Comparison of ENCODE assay signal across 9 cellular contexts in the genomic region with DNA sequence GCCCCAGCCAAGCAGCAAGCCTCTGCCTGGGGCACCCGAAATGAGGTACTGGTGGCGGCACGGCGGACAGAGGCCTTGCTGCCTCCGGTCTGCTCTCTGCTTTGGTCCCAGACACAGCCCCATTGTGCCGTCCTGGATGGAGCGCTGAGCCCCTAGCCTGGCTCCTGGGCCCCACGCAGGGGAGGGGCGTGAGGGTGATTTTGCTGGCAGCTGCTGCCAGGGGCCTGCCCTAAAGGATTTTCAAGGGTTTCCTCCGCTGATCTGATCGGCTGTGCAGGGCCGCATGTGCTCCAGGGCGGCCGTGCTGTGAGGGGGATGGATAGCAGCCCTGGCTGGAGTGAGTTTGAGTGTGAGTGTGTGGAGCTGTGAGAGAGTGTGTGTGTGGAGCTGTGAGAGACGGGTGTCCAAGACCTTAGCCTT. TPM values are rescaled to one million over a fixed set of nuclear protein-coding genes. Genes with fewer than 3 reads are reported as not detected.
DNase-seq lines count a peak whose midpoint lies in the region; ATAC-seq, FAIRE-seq and TF ChIP-seq lines count a peak whose summit lies in the region.
"Had no signal": no experiment of that assay in that cellular context is flagged by ENCODE, and none has a peak within 500 bp of the region (broad histone marks: within the 10 kb centered on the region; RNA-seq: fewer than 3 reads in every experiment).

No MANE protein-coding gene starts in this region.

- CTCF ChIA-PET in H1 (lab: Charles Lee; ENCODE audit: partially characterized antibody) = interaction anchor here (0.8 to 1.9 kb wide), 3 partner anchors 11 to 35 kb away, joined by 3 to 6 read pairs (median 3); a partner anchor contains a TSS
- CTCF ChIA-PET in naive thymus-derived CD4-positive, alpha-beta T cell (lab: Charles Lee) = no interaction called here

- peak overlapping the region; percentile 85 for H4K91ac ChIP-seq in H1 (replicated peaks; ENCODE audit: insufficient read length, low read length)

- peaks cover 0 to 6% of the 10 kb centered on the region in 2 experiments for H4K20me1 ChIP-seq in H1 (replicated peaks in 1 of 2; ENCODE audit: control insufficient read depth in 1 of 2, insufficient read depth in 2 of 2, low read length in 2 of 2)

- no peak overlapping the region for H3K56ac ChIP-seq in H1 (replicated peaks; ENCODE audit: insufficient read length, low read depth, low read length)

- H2AFZ ChIP-seq in H1 (ENCODE audit: low read length) = no peak overlapping the region

- WGBS in H1 (ENCODE audit: extremely low coverage in 1 of 2, insufficient coverage in 1 of 2, insufficient read length in 1 of 2, insufficient replicate concordance in 2 of 2, low coverage in 1 of 2, low lambda C conversion rate in 2 of 2, missing lambda C conversion rate in 1 of 2), 2 experiments = 75% methylated on average over 14 of the region's 15 CpGs; no CpG with 5 or more reads in 1 of the 2 experiments

- peak overlapping the region in 2 of 4 experiments; percentile 21 to 45; a peak in 3 of 7 replicates for H3K9ac ChIP-seq in H1 (replicated peaks in 1 of 4; ENCODE audit: extremely low read depth in 1 of 4, low read depth in 3 of 4, low read length in 3 of 4)

- H3K4me3 ChIP-seq in H1 (ENCODE audit: extremely low read depth in 1 of 4, insufficient read depth in 2 of 4, low read depth in 3 of 4, low read length in 4 of 4) = peak overlapping the region in 3 of 4 experiments; percentile 30 to 51 (median 32); a peak in 2 of 8 replicates
- no peak overlapping the region for H3K4me3 ChIP-seq in naive thymus-derived CD4-positive, alpha-beta T cell (ENCODE audit: low read length)

- peaks cover 0 to 5% (median 4%) of the 10 kb centered on the region in 7 donors for H3K4me1 Mint-ChIP-seq in naive thymus-derived CD4-positive, alpha-beta T cell

- no peak for ATAC-seq in naive thymus-derived CD4-positive, alpha-beta T cell

- H3K27me3 ChIP-seq in H1 (replicated peaks in 1 of 4; ENCODE audit: control insufficient read depth in 3 of 4, extremely low read depth in 1 of 4, insufficient read depth in 3 of 4, low read length in 3 of 4) = no peaks in the 10 kb centered on the region
- no peaks in the 10 kb centered on the region for H3K27me3 ChIP-seq in naive thymus-derived CD4-positive, alpha-beta T cell (ENCODE audit: control insufficient read depth in 2 of 2, insufficient read depth in 2 of 2, low read length in 2 of 2)

- no peak overlapping the region for H3K27ac ChIP-seq in H1 (ENCODE audit: low read depth, low read length)
- H3K27ac ChIP-seq in naive thymus-derived CD4-positive, alpha-beta T cell (ENCODE audit: low read depth, low read length) = no peak overlapping the region

- TF ChIP-seq POLR2A in H1 (IDR thresholded peaks at IDR 0.05; ENCODE audit: control extremely low read depth in 1 of 2, low read depth in 2 of 2, low read length in 2 of 2) = no peak

- H4K8ac ChIP-seq in H1 (ENCODE audit: extremely low read depth, insufficient read depth, low read length) = peak overlapping the region; percentile 28; the same call in 1 of the 2 replicates

- no peaks in the 10 kb centered on the region for H3K27me3 Mint-ChIP-seq in naive thymus-derived CD4-positive, alpha-beta T cell

- peak; percentile 57 for DNase-seq in Ammon's horn (ENCODE audit: low spot score)
- DNase-seq in NCI-H2227 (lab: John Stamatoyannopoulos, UW; ENCODE audit: unreplicated experiment) = peak; percentile 67
- no peak for DNase-seq in H1 (ENCODE audit: low read depth in 1 of 2, low spot score in 2 of 2)
- DNase-seq in naive thymus-derived CD4-positive, alpha-beta T cell = no peak
- no peak for DNase-seq in A172 (ENCODE audit: low spot score)
- DNase-seq in OCI-M1 (lab: John Stamatoyannopoulos, UW) = no peak
- no peak for DNase-seq in NCI-H748 (lab: John Stamatoyannopoulos, UW; ENCODE audit: unreplicated experiment)
- DNase-seq in cerebellar cortex (ENCODE audit: low spot score) = no peak

- H3K4ac ChIP-seq in H1 (replicated peaks; ENCODE audit: insufficient read length, low read depth, low read length) = no peak overlapping the region

- no peaks in the 10 kb centered on the region for H3K79me1 ChIP-seq in H1 (ENCODE audit: low read depth, low read length)

- no peak overlapping the region for H2BK20ac ChIP-seq in H1 (ENCODE audit: low read length)

- no peak overlapping the region for H4K5ac ChIP-seq in H1 (ENCODE audit: insufficient read length, low read depth, low read length)

- H3K36me3 Mint-ChIP-seq in naive thymus-derived CD4-positive, alpha-beta T cell = no peaks in the 10 kb centered on the region

- no peak overlapping the region for H3K18ac ChIP-seq in H1 (ENCODE audit: extremely low read depth, low read length)

- H3K4me2 ChIP-seq in H1 (ENCODE audit: insufficient read depth in 1 of 2, low read depth in 2 of 2, low read length in 2 of 2) = peak overlapping the region; percentile 38 to 75; a peak in 2 of 4 replicates

- H2BK120ac ChIP-seq in H1 (replicated peaks; ENCODE audit: low read depth, low read length) = peak overlapping the region; percentile 54

- H3K36me3 ChIP-seq in H1 (ENCODE audit: control insufficient read depth in 2 of 4, insufficient read depth in 4 of 4, low read length in 3 of 4) = no peaks in the 10 kb centered on the region
- no peaks in the 10 kb centered on the region for H3K36me3 ChIP-seq in naive thymus-derived CD4-positive, alpha-beta T cell (ENCODE audit: control insufficient read depth in 2 of 3, insufficient read depth in 3 of 3, low read length in 3 of 3)

- H3K27ac Mint-ChIP-seq in naive thymus-derived CD4-positive, alpha-beta T cell = peak overlapping the region in 5 of 9 donors; percentile 21 to 81 (median 56)

- H3K4me1 ChIP-seq in H1 (replicated peaks in 1 of 4; ENCODE audit: control insufficient read depth in 3 of 4, insufficient read depth in 4 of 4, low read length in 3 of 4) = peaks cover 0 to 28% (median 20%) of the 10 kb centered on the region in 4 experiments; a peak in 6 of 7 replicates
- H3K4me1 ChIP-seq in naive thymus-derived CD4-positive, alpha-beta T cell (ENCODE audit: control insufficient read depth in 2 of 2, insufficient read depth in 2 of 2, low read length in 2 of 2) = peaks cover 0 to 5% of the 10 kb centered on the region in 2 donors

- peak overlapping the region; percentile 75; the same call in 1 of the 2 replicates for H2BK12ac ChIP-seq in H1 (ENCODE audit: low read depth, low read length)

- H2AK5ac ChIP-seq in H1 (ENCODE audit: low read depth, low read length) = no peak overlapping the region

- FAIRE-seq in H1 (lab: Jason Lieb, UNC) = no peak

- intact Hi-C loops in naive thymus-derived CD4-positive, alpha-beta T cell (cut with micrococcal nuclease) = no loop called here

- no peak for TF ChIP-seq RAD21 in H1 (IDR thresholded peaks at IDR 0.05 in 1 of 2, conservative IDR thresholded peaks at IDR 0.05 in 1 of 2; ENCODE audit: low read depth in 2 of 2, low read length in 2 of 2)

- H3K23ac ChIP-seq in H1 (ENCODE audit: insufficient read length) = no peak overlapping the region

- peak overlapping the region; percentile 40; the same call in 1 of the 2 replicates for H2BK15ac ChIP-seq in H1 (ENCODE audit: low read length)

- TF ChIP-seq EP300 in H1 (IDR thresholded peaks at IDR 0.05; ENCODE audit: borderline replicate concordance in 1 of 2, low read depth in 2 of 2, low read length in 2 of 2) = no peak

- TF ChIP-seq CTCF in H1 (IDR thresholded peaks at IDR 0.05; ENCODE audit: control extremely low read depth in 1 of 3, insufficient read depth in 1 of 3, low read depth in 1 of 3, low read length in 3 of 3) = no peak

- POLR2A ChIA-PET in H1 (lab: Charles Lee; ENCODE audit: partially characterized antibody) = interaction anchor here (0.6 to 1.9 kb wide), 3 partner anchors 9 to 210 kb away, joined by 3 to 4 read pairs (median 3); a partner anchor contains a TSS
- POLR2A ChIA-PET in naive thymus-derived CD4-positive, alpha-beta T cell (lab: Charles Lee) = interaction anchor here (2.1 kb wide), 1 partner anchor 34 kb away, joined by 7 read pairs; a partner anchor contains a TSS

- peaks cover 4% of the 10 kb centered on the region; the same call in 1 of the 2 replicates for H3K23me2 ChIP-seq in H1 (ENCODE audit: low read depth, low read length)

- H2BK5ac ChIP-seq in H1 (ENCODE audit: low read depth, low read length) = 0 out of 2 replicates have a peak overlapping the region, but pooled peaks have one; percentile 35

- H3K4me3 Mint-ChIP-seq in naive thymus-derived CD4-positive, alpha-beta T cell = peak overlapping the region; percentile 29 to 73 (median 58)

- no peaks in the 10 kb centered on the region for H3K79me2 ChIP-seq in H1 (ENCODE audit: control insufficient read depth in 1 of 2, insufficient read depth in 2 of 2, low read length in 2 of 2)

- H3K14ac ChIP-seq in H1 (ENCODE audit: insufficient read length) = no peak overlapping the region

- H3K9me3 Mint-ChIP-seq in naive thymus-derived CD4-positive, alpha-beta T cell = no peaks in the 10 kb centered on the region

- H3K9me3 ChIP-seq in H1 (ENCODE audit: insufficient read depth in 2 of 2, low read depth in 1 of 2, low read length in 1 of 2) = no peaks in the 10 kb centered on the region
- H3K9me3 ChIP-seq in naive thymus-derived CD4-positive, alpha-beta T cell (ENCODE audit: control insufficient read depth in 2 of 3, low read length in 3 of 3) = no peaks in the 10 kb centered on the region

RNA-seq across cellular contexts. Expression of a gene that starts 1.3 kb away (rescaled TPM):
- total RNA-seq in H1 (2021; fragmentation: NEBNext Ultra II Directional; extraction: Animal tissue kit (Norgen Biotek cat#: 25700)) = 15.7 and 18.0 TPM in 2 replicates
- polyA plus RNA-seq in H1 (2011; rRNA removed) = 12.8 and 19.8 TPM in 2 replicates
- 13.8 TPM for polyA plus RNA-seq in H1 (2011; cell fraction: cytosol; rRNA removed)
- polyA plus RNA-seq in H1 (2011; cell fraction: nucleus; rRNA removed) = 39.2 TPM
- polyA plus RNA-seq in H1 (2012, experiment 1 of 2) = 9.3 to 15.2 TPM (median 14.5 TPM) in 4 replicates
- 12.0 TPM for polyA plus RNA-seq in H1 (2012, experiment 2 of 2)
- 14.4 TPM for polyA plus RNA-seq in H1 (2013, experiment 1 of 2)
- polyA plus RNA-seq in H1 (2013, experiment 2 of 2) = 13.9 TPM
- polyA minus RNA-seq in H1 (2011; rRNA and poly(A)+ RNA removed) = 3.5 and 4.2 TPM in 2 replicates
- polyA minus RNA-seq in H1 (2011; cell fraction: cytosol; rRNA and poly(A)+ RNA removed) = 12.7 TPM
- 11.2 TPM for polyA minus RNA-seq in H1 (2011; cell fraction: nucleus; rRNA and poly(A)+ RNA removed)
- 10 to 100 TPM in 1 of 5 experiments, 1 to 10 TPM in 4; 6.1 to 11.5 (median 8.6) TPM for total RNA-seq in naive thymus-derived CD4-positive, alpha-beta T cell
- polyA plus RNA-seq in naive thymus-derived CD4-positive, alpha-beta T cell = 1 to 10 TPM in 1 of 2 donors, under 1 TPM in 1; 0.87 to 1.4 TPM
- 92.9 and 101 TPM in 2 replicates for total RNA-seq in A172 (2014; rRNA removed; shearing (Covaris generic))

RNA-seq across cellular contexts. Expression of a gene that starts 24.7 kb away (rescaled TPM):
- total RNA-seq in H1 (2021; fragmentation: NEBNext Ultra II Directional; extraction: Animal tissue kit (Norgen Biotek cat#: 25700)) = not detected in 2 replicates
- 0.02 TPM in 2 replicates for polyA plus RNA-seq in H1 (2011; rRNA removed)
- 0.01 TPM for polyA plus RNA-seq in H1 (2011; cell fraction: cytosol; rRNA removed)
- 0.07 TPM for polyA plus RNA-seq in H1 (2011; cell fraction: nucleus; rRNA removed)
- polyA plus RNA-seq in H1 (2012, experiment 1 of 2) = 0.03 TPM in 2 of 4 replicates, not detected in the others
- 0.03 TPM for polyA plus RNA-seq in H1 (2012, experiment 2 of 2)
- polyA plus RNA-seq in H1 (2013, experiment 1 of 2) = 0.02 TPM
- under 0.01 TPM for polyA plus RNA-seq in H1 (2013, experiment 2 of 2)
- polyA minus RNA-seq in H1 (2011; rRNA and poly(A)+ RNA removed) = 0.06 TPM in 1 of 2 replicates, not detected in the other
- not detected for polyA minus RNA-seq in H1 (2011; cell fraction: cytosol; rRNA and poly(A)+ RNA removed)
- polyA minus RNA-seq in H1 (2011; cell fraction: nucleus; rRNA and poly(A)+ RNA removed) = not detected
- total RNA-seq in naive thymus-derived CD4-positive, alpha-beta T cell = under 1 TPM in 1 of 5 experiments, not detected in 4; 0.10 TPM
- polyA plus RNA-seq in naive thymus-derived CD4-positive, alpha-beta T cell = not detected
- total RNA-seq in A172 (2014; rRNA removed; shearing (Covaris generic)) = 0.05 and 0.07 TPM in 2 replicates
- polyA plus RNA-seq: esophagus had no signal

RNA-seq across cellular contexts. Expression of a gene that starts 34.9 kb away (rescaled TPM):
- total RNA-seq in H1 (2021; fragmentation: NEBNext Ultra II Directional; extraction: Animal tissue kit (Norgen Biotek cat#: 25700)) = 17.9 and 19.0 TPM in 2 replicates
- polyA plus RNA-seq in H1 (2011; rRNA removed) = 11.6 and 13.6 TPM in 2 replicates
- 19.7 TPM for polyA plus RNA-seq in H1 (2011; cell fraction: cytosol; rRNA removed)
- 13.9 TPM for polyA plus RNA-seq in H1 (2011; cell fraction: nucleus; rRNA removed)
- polyA plus RNA-seq in H1 (2012, experiment 1 of 2) = 6.2 to 15.0 TPM (median 13.2 TPM) in 4 replicates
- 11.1 TPM for polyA plus RNA-seq in H1 (2012, experiment 2 of 2)
- 14.6 TPM for polyA plus RNA-seq in H1 (2013, experiment 1 of 2)
- 15.8 TPM for polyA plus RNA-seq in H1 (2013, experiment 2 of 2)
- 0.61 and 1.1 TPM in 2 replicates for polyA minus RNA-seq in H1 (2011; rRNA and poly(A)+ RNA removed)
- polyA minus RNA-seq in H1 (2011; cell fraction: cytosol; rRNA and poly(A)+ RNA removed) = 3.7 TPM
- polyA minus RNA-seq in H1 (2011; cell fraction: nucleus; rRNA and poly(A)+ RNA removed) = 10.4 TPM
- total RNA-seq in naive thymus-derived CD4-positive, alpha-beta T cell = 10 to 100 TPM; 17.2 to 27.5 (median 24.8) TPM
- 10 to 100 TPM; 46.6 to 51.3 TPM for polyA plus RNA-seq in naive thymus-derived CD4-positive, alpha-beta T cell
- total RNA-seq in A172 (2014; rRNA removed; shearing (Covaris generic)) = 40.1 and 84.2 TPM in 2 replicates

RNA-seq across cellular contexts. Expression of a gene that starts 44.8 kb away (rescaled TPM):
- 0.88 and 1.1 TPM in 2 replicates for total RNA-seq in H1 (2021; fragmentation: NEBNext Ultra II Directional; extraction: Animal tissue kit (Norgen Biotek cat#: 25700))
- 0.13 and 0.15 TPM in 2 replicates for polyA plus RNA-seq in H1 (2011; rRNA removed)
- polyA plus RNA-seq in H1 (2011; cell fraction: cytosol; rRNA removed) = 0.26 TPM
- 1.7 TPM for polyA plus RNA-seq in H1 (2011; cell fraction: nucleus; rRNA removed)
- 0.57 to 0.92 TPM (median 0.67 TPM) in 4 replicates for polyA plus RNA-seq in H1 (2012, experiment 1 of 2)
- 0.22 TPM for polyA plus RNA-seq in H1 (2012, experiment 2 of 2)
- polyA plus RNA-seq in H1 (2013, experiment 1 of 2) = 0.10 TPM
- polyA plus RNA-seq in H1 (2013, experiment 2 of 2) = 0.17 TPM
- polyA minus RNA-seq in H1 (2011; rRNA and poly(A)+ RNA removed) = 0.07 TPM in 1 of 2 replicates, not detected in the other
- not detected for polyA minus RNA-seq in H1 (2011; cell fraction: cytosol; rRNA and poly(A)+ RNA removed)
- 0.90 TPM for polyA minus RNA-seq in H1 (2011; cell fraction: nucleus; rRNA and poly(A)+ RNA removed)
- 10 to 100 TPM in 1 of 5 experiments, 1 to 10 TPM in 4; 1.1 to 19.9 (median 1.4) TPM for total RNA-seq in naive thymus-derived CD4-positive, alpha-beta T cell
- polyA plus RNA-seq in naive thymus-derived CD4-positive, alpha-beta T cell = under 1 TPM; 0.10 to 0.18 TPM
- 0.95 and 1.1 TPM in 2 replicates for total RNA-seq in A172 (2014; rRNA removed; shearing (Covaris generic))

Comparison
In these comparisons a context has a peak if more than half of its experiments do, and no peak if none do; other contexts are left out.
1. DNase-seq: peak in Ammon's horn (single experiment) and NCI-H2227 (single experiment); none in H1 (0 of 2), naive thymus-derived CD4-positive, alpha-beta T cell (0 of 9), A172 (single experiment), OCI-M1 (single experiment), NCI-H748 (single experiment) and cerebellar cortex (single experiment).